7 cellular contexts compared by ENCODE assay signal in the genomic region with DNA sequence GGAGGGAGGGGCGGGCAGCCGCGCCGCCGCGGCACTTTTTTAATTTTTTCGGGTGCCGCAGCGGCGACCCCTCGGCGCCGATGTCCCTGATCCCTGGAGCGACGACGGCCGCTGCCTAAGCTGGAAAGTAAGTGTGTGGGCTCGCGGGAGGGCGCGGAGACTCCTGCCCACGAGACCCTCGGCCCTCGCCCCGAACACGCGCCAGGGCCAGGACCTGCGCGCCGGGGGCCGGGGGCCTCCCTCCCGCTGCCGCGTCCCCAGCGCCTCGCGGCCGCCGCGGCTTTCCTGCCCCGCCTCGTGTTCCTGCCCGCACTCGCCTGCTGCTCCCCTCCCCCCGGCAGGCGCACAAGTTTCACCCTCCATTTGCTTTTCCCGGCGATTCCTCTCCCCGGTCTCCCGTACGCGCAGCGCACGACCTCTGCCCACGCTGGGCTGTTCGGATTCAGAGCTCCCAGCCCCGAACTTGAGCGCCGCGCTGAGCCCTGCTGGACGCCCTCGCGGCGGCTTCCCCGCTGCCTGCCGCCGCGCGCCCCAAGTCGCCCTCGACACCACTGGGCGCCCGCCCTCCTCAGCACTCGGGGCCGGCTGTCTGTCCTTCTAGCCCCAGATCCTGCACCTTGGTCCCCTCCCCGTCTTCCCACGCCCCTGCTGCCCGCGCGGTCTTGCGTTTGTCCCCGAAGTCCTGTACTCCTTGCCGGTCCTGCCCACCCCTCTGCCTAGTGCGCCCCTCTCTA. TPM values are rescaled to one million over a fixed set of nuclear protein-coding genes. Genes with fewer than 3 reads are reported as not detected.
DNase-seq lines count a peak whose midpoint lies in the region; ATAC-seq lines count a peak whose summit lies in the region.

No MANE protein-coding gene starts in this region.

- intact Hi-C loops in left colon (cut with DNase I, micrococcal nuclease): loop anchor here in 1 of 2 donors (5.0 kb wide), 1 partner anchor 290 kb away; no protein-coding TSS in a partner anchor

- peak; percentile 3 for ATAC-seq in GM18499 (IDR thresholded peaks at IDR 0.05; ENCODE audit: insufficient read depth, unreplicated experiment)
- peak; percentile 31 for ATAC-seq in HG02759 (IDR thresholded peaks at IDR 0.05; ENCODE audit: unreplicated experiment)
- peak; percentile 49 for ATAC-seq in left colon

- DNase-seq in NCI-H146 treated with DMSO at 0.1 percent for 48 hours (lab: John Stamatoyannopoulos, UW; ENCODE audit: unreplicated experiment) (peak; percentile 22), cerebellum (ENCODE audit: low spot score) (peak; percentile 49), left colon (peak; percentile 48 to 71)
- peak; percentile 12 for DNase-seq in activated CD4-positive, CD25-positive, alpha-beta regulatory T cell treated with anti-CD3 and anti-CD28 coated beads, Interleukin-2, amount 50 U/mL, for 16 hours (ENCODE audit: low read depth, low spot score)
- DNase-seq in stimulated activated CD4-positive, alpha-beta T cell treated with anti-CD3 and anti-CD28 coated beads, Interleukin-1b, Interleukin-23, amount 100 ng/mL, for 24 hours (ENCODE audit: low read depth in 4 of 4, low spot score in 1 of 4): peak; percentile 20 to 32 (median 26)

RNA-seq across cellular contexts. Expression of gene PKP4, which starts 0.5 kb away (rescaled TPM):
- 66.8 TPM for total RNA-seq in cerebellum
- 10 to 100 TPM; 36.9 to 55.5 TPM for total RNA-seq in left colon

RNA-seq across cellular contexts. Expression of gene CCDC148, which starts 0.7 kb away (rescaled TPM):
- total RNA-seq in cerebellum: 13.5 TPM
- under 1 TPM in 1 of 2 donors, not detected in 1; 0.73 TPM for total RNA-seq in left colon

Comparison
In these comparisons a context has a peak if more than half of its experiments do, and no peak if none do; other contexts are left out.
1. Peak in every context shown above with its lines: DNase-seq and ATAC-seq.